1 cellular context compared by ENCODE assay signal in genomic region chr22:45181766-45182165, GRCh38.
TF ChIP-seq lines count a peak whose summit lies in the region.

No MANE protein-coding gene starts in this region.

TF ChIP-seq in WTC11, 78 proteins besides CTCF, POLR2A, EP300 and RAD21 (continued from another document):
- TF ChIP-seq, protein P1, sequence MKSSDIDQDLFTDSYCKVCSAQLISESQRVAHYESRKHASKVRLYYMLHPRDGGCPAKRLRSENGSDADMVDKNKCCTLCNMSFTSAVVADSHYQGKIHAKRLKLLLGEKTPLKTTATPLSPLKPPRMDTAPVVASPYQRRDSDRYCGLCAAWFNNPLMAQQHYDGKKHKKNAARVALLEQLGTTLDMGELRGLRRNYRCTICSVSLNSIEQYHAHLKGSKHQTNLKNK (CRISPR knock-in tag; IDR thresholded peaks at IDR 0.05), result no peak
